ENCODE assay signal across 17 cellular contexts in genomic region chr5:40364441-40364840, GRCh38.
"Had no signal": no experiment of that assay in that cellular context is flagged by ENCODE, and none has a peak within 500 bp of the region (broad histone marks: within the 10 kb centered on the region; RNA-seq: fewer than 3 reads in every experiment).

No MANE protein-coding gene starts in this region.

- DNase-seq: effector memory CD4-positive, alpha-beta T cell; heart left ventricle; hippocampal formation; left colon; left ventricle myocardium superior; mesenchymal stem cell; midbrain; nephron progenitor cell; posterior cingulate gyrus; stimulated activated naive CD4-positive, alpha-beta T cell; stomach; substantia nigra; transverse colon had no signal

- H3K9me3 ChIP-seq: stomach, thoracic aorta, transverse colon had no signal

- H3K27ac ChIP-seq: stomach, thoracic aorta, transverse colon had no signal

- H3K4me1 ChIP-seq: stomach had no signal

- H3K36me3 ChIP-seq: heart left ventricle, stomach, thoracic aorta, transverse colon had no signal

- H3K4me3 ChIP-seq: coronary artery, heart left ventricle, lung, skin epidermis, stomach, thoracic aorta, transverse colon had no signal

- H3K27me3 ChIP-seq: heart left ventricle, stomach, transverse colon had no signal
